8 cellular contexts compared by ENCODE assay signal in genomic region chr1:77683836-77684148, GRCh38. TPM values are rescaled to one million over a fixed set of nuclear protein-coding genes. Genes with fewer than 3 reads are reported as not detected.
DNase-seq lines count a peak whose midpoint lies in the region; ATAC-seq, FAIRE-seq and TF ChIP-seq lines count a peak whose summit lies in the region.

No MANE protein-coding gene starts in this region.

- POLR2A ChIA-PET in CD4-positive, alpha-beta T cell (lab: Charles Lee): interaction anchor here (0.6 to 2.2 kb wide), 15 partner anchors 11 to 1898 kb away, joined by 3 to 42 read pairs (median 5); partner anchors contain the start of genes AK5, DNAJB4, FUBP1 and MIGA1

- peak overlapping the region; percentile 98 for H3K4me2 ChIP-seq in Loucy (ENCODE audit: low read depth, low read length, poor library complexity, severe bottlenecking)

- no peaks in the 10 kb centered on the region for H3K9me2 ChIP-seq in Loucy (replicated peaks; ENCODE audit: low read depth, low read length)

- no peak for DNase-seq in CD4-positive, alpha-beta T cell
- no peak for DNase-seq in effector memory CD4-positive, alpha-beta T cell
- DNase-seq in stimulated activated CD4-positive, alpha-beta T cell treated with anti-CD3 and anti-CD28 coated beads, Interleukin-1b, Interleukin-23, amount 100 ng/mL, for 48 hours: no peak
- DNase-seq in GM12891 (ENCODE audit: insufficient read length, low spot score) (no peak), ureter (ENCODE audit: low spot score) (no peak), NCI-H524 (lab: John Stamatoyannopoulos, UW) (no peak)

- peak overlapping the region; percentile 87 for H3K27ac ChIP-seq in CD4-positive, alpha-beta T cell (ENCODE audit: low read depth, low read length)
- H3K27ac ChIP-seq in effector memory CD4-positive, alpha-beta T cell (ENCODE audit: insufficient read depth, low read length, poor library complexity, severe bottlenecking): peak overlapping the region; percentile 89

- peaks cover 24% of the 10 kb centered on the region for H3K36me3 Mint-ChIP-seq in CD4-positive, alpha-beta T cell (ENCODE audit: low read depth)

- TF ChIP-seq POLR2A in GM12891 (IDR thresholded peaks at IDR 0.05; ENCODE audit: low read depth, low read length): no peak

- H3K4me1 ChIP-seq in Loucy (ENCODE audit: insufficient read depth, low read length, poor library complexity, severe bottlenecking) (peaks cover 36% of the 10 kb centered on the region), neuron (ENCODE audit: insufficient read depth, low read length) (peaks cover 7% of the 10 kb centered on the region)
- peaks cover 10% of the 10 kb centered on the region for H3K4me1 ChIP-seq in effector memory CD4-positive, alpha-beta T cell (ENCODE audit: control insufficient read depth, insufficient read depth, low read length, poor library complexity, severe bottlenecking)

- no peaks in the 10 kb centered on the region for H3K36me3 ChIP-seq in Loucy (ENCODE audit: insufficient read depth, low read length)
- no peaks in the 10 kb centered on the region for H3K36me3 ChIP-seq in effector memory CD4-positive, alpha-beta T cell (ENCODE audit: control insufficient read depth, insufficient read depth, low read length)
- no peaks in the 10 kb centered on the region for H3K36me3 ChIP-seq in neuron (ENCODE audit: insufficient read depth, low read length)

- H3K27me3 ChIP-seq in CD4-positive, alpha-beta T cell (ENCODE audit: control insufficient read depth, insufficient read depth, low read length): no peaks in the 10 kb centered on the region
- H3K27me3 ChIP-seq in Loucy (ENCODE audit: insufficient read depth, low read length, poor library complexity, severe bottlenecking): no peaks in the 10 kb centered on the region
- H3K27me3 ChIP-seq in effector memory CD4-positive, alpha-beta T cell (replicated peaks; ENCODE audit: control insufficient read depth, insufficient read depth, low read length, poor library complexity, severe bottlenecking): no peaks in the 10 kb centered on the region
- no peaks in the 10 kb centered on the region for H3K27me3 ChIP-seq in neuron (ENCODE audit: insufficient read depth, low read length)

- H4K20me1 ChIP-seq in Loucy (ENCODE audit: insufficient read depth, low read length, poor library complexity, severe bottlenecking): peaks cover 38% of the 10 kb centered on the region

- H3K4me3 ChIP-seq in Loucy (ENCODE audit: low read length, poor library complexity, severe bottlenecking) (peak overlapping the region; percentile 97), neuron (ENCODE audit: low read length) (peak overlapping the region; percentile 76)
- peak overlapping the region; percentile 77 for H3K4me3 ChIP-seq in effector memory CD4-positive, alpha-beta T cell (ENCODE audit: insufficient read depth, low read depth, low read length, poor library complexity, severe bottlenecking)

- ATAC-seq in CD4-positive, alpha-beta T cell (ENCODE audit: poor library complexity): no peak

- peak overlapping the region; percentile 91 for H3K9ac ChIP-seq in Loucy (ENCODE audit: low read depth, low read length, poor library complexity, severe bottlenecking)

- TF ChIP-seq CTCF in CD4-positive, alpha-beta T cell (IDR thresholded peaks at IDR 0.05): no peak
- TF ChIP-seq CTCF in Loucy (conservative IDR thresholded peaks at IDR 0.05; ENCODE audit: low read length): no peak

- H3F3A ChIP-seq in Loucy (ENCODE audit: low read depth): peaks cover 2% of the 10 kb centered on the region; the same call in 1 of the 2 replicates

- H2AFZ ChIP-seq in Loucy (ENCODE audit: low read length): peak overlapping the region; percentile 93
- peak overlapping the region; percentile 39 for H2AFZ ChIP-seq in neuron (ENCODE audit: low read depth, low read length)

- peaks cover 47% of the 10 kb centered on the region for H3K4me1 Mint-ChIP-seq in CD4-positive, alpha-beta T cell (ENCODE audit: low read depth)

- no peaks in the 10 kb centered on the region for H3K27me3 Mint-ChIP-seq in CD4-positive, alpha-beta T cell

- FAIRE-seq in GM12891 (lab: Jason Lieb, UNC): no peak

- CTCF ChIA-PET in CD4-positive, alpha-beta T cell (lab: Charles Lee): interaction anchor here (1.1 to 2.5 kb wide), 8 partner anchors 19 to 321 kb away, joined by 3 to 7 read pairs (median 3); partner anchors contain the start of genes DNAJB4 and FUBP1

- peaks cover 37% of the 10 kb centered on the region for H3K79me2 ChIP-seq in Loucy (ENCODE audit: insufficient read depth, low read length)

- peak overlapping the region; percentile 94 for H3K27ac Mint-ChIP-seq in CD4-positive, alpha-beta T cell

- no peaks in the 10 kb centered on the region for H3K9me3 ChIP-seq in CD4-positive, alpha-beta T cell (ENCODE audit: control insufficient read depth, low read length)
- no peaks in the 10 kb centered on the region for H3K9me3 ChIP-seq in Loucy (ENCODE audit: insufficient read depth, low read depth, low read length)
- H3K9me3 ChIP-seq in effector memory CD4-positive, alpha-beta T cell (ENCODE audit: control insufficient read depth, low read length): no peaks in the 10 kb centered on the region
- no peaks in the 10 kb centered on the region for H3K9me3 ChIP-seq in neuron (ENCODE audit: low read length)

- intact Hi-C loops in CD4-positive, alpha-beta T cell (cut with DNase I, micrococcal nuclease): loop anchor here (1.0 to 10.0 kb wide), 12 partner anchors 71 to 1899 kb away; partner anchors contain the start of genes FUBP1 (in 1 of the 2), MIGA1 (in 1 of the 2), RABGGTB (in 1 of the 2) and ST6GALNAC3 (in 1 of the 2)

- no peaks in the 10 kb centered on the region for H3K9me3 Mint-ChIP-seq in CD4-positive, alpha-beta T cell

- H3K4me3 Mint-ChIP-seq in CD4-positive, alpha-beta T cell: peak overlapping the region; percentile 91

TF ChIP-seq in GM12891, 5 proteins besides CTCF, POLR2A, EP300 and RAD21:
- TF ChIP-seq SPI1 (IDR thresholded peaks at IDR 0.05; ENCODE audit: low read depth, low read length): no peak
- TF ChIP-seq TAF1 (IDR thresholded peaks at IDR 0.05; ENCODE audit: low read depth, low read length): no peak
- no peak for TF ChIP-seq PAX5 (IDR thresholded peaks at IDR 0.05; ENCODE audit: insufficient read depth, low read length, severe bottlenecking)
- no peak for TF ChIP-seq POU2F2 (IDR thresholded peaks at IDR 0.05; ENCODE audit: low read depth, low read length)
- TF ChIP-seq POLR2AphosphoS5 (IDR thresholded peaks at IDR 0.05; ENCODE audit: low read depth, low read length): no peak

RNA-seq across cellular contexts. Expression of gene ZZZ3, which starts 1.3 kb away (rescaled TPM):
- total RNA-seq in CD4-positive, alpha-beta T cell: 10 to 100 TPM; 36.9 to 38.5 TPM
- polyA plus RNA-seq in GM12891 (2012; ENCODE audit: low read depth, missing spikeins): 8.3 TPM
- 77.2 TPM for total RNA-seq in ureter
